ENCODE assay signal across 8 cellular contexts in the genomic region with DNA sequence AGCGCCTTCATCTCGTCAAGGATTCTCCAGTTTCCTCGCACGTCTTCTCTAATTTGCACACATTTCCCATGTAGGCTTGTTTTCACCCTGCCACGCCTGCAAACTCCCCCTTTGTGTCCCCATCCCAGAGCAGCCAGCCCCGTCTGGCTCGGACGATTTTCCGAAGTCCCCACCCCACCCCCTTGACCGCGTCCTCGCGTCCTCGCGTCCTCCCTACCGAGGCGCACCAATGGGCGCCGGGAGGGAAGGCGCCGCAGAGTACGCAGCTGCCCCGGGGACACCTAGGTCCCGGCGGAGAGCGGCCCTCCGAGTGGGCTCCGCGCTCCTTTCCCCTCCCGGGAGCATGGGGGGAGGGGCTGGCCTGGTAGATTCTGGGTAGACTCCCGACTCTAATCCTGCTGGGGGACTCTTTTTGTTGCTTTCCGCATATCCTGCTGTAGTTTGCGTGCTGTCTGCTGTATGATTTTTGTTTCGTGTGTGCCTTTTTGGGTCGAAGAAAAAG. TPM values are rescaled to one million over a fixed set of nuclear protein-coding genes. Genes with fewer than 3 reads are reported as not detected.
A peak's percentile ranks its signal among the peaks of the same experiment; 100 is the strongest.
DNase-seq lines count a peak whose midpoint lies in the region; ATAC-seq and TF ChIP-seq lines count a peak whose summit lies in the region.

No MANE protein-coding gene starts in this region.

- ATAC-seq in GM18511 (IDR thresholded peaks at IDR 0.05; ENCODE audit: unreplicated experiment): no peak

- H3K4me1 ChIP-seq in HUES64 (ENCODE audit: insufficient read depth, low read length) (peaks cover 42% of the 10 kb centered on the region), left ventricle myocardium inferior (peaks cover 58% of the 10 kb centered on the region)

- H3K36me3 Mint-ChIP-seq in activated naive CD4-positive, alpha-beta T cell treated with anti-CD3 and anti-CD28 coated beads, Interleukin-2, amount 50 U/mL, for 24 hours: no peaks in the 10 kb centered on the region

- peak overlapping the region; percentile 84 for H3K4me3 Mint-ChIP-seq in activated naive CD4-positive, alpha-beta T cell treated with anti-CD3 and anti-CD28 coated beads, Interleukin-2, amount 50 U/mL, for 24 hours

- H3K9ac ChIP-seq in HUES64 (ENCODE audit: low read depth, low read length): peak overlapping the region; percentile 86

- intact Hi-C loops in left ventricle myocardium inferior (cut with micrococcal nuclease): loop anchor here (10.0 kb wide), 1 partner anchor 74 kb away; no protein-coding TSS in a partner anchor
- intact Hi-C loops in posterior vena cava (cut with DNase I): loop anchor here in 1 of 2 donors (5.0 kb wide), 1 partner anchor 201 kb away; no protein-coding TSS in a partner anchor

- no peaks in the 10 kb centered on the region for H3K36me3 ChIP-seq in HUES64 (ENCODE audit: insufficient read depth, low read length)
- no peaks in the 10 kb centered on the region for H3K36me3 ChIP-seq in left ventricle myocardium inferior

- no peaks in the 10 kb centered on the region for H3K9me3 Mint-ChIP-seq in activated naive CD4-positive, alpha-beta T cell treated with anti-CD3 and anti-CD28 coated beads, Interleukin-2, amount 50 U/mL, for 24 hours

- peak overlapping the region; percentile 21 for H3K27ac Mint-ChIP-seq in activated naive CD4-positive, alpha-beta T cell treated with anti-CD3 and anti-CD28 coated beads, Interleukin-2, amount 50 U/mL, for 24 hours

- H3K4me3 ChIP-seq in AG10803 (ENCODE audit: low read length) (peak overlapping the region; percentile 65), HUES64 (ENCODE audit: low read length) (peak overlapping the region; percentile 86), left ventricle myocardium inferior (peak overlapping the region; percentile 81)

- DNase-seq in AG10803 (ENCODE audit: low read depth) (peak; percentile 13), left ventricle myocardium inferior (peak; percentile 25), posterior vena cava (ENCODE audit: low spot score) (peak; percentile 83), H4 (ENCODE audit: low spot score) (no peak), MV-4-11 (lab: John Stamatoyannopoulos, UW) (no peak)

- H3K27me3 ChIP-seq in HUES64 (ENCODE audit: insufficient read depth, low read length): peaks cover 29% of the 10 kb centered on the region
- peaks cover 8% of the 10 kb centered on the region for H3K27me3 ChIP-seq in left ventricle myocardium inferior (ENCODE audit: low read depth)

- peaks cover 31% of the 10 kb centered on the region for H3K27me3 Mint-ChIP-seq in activated naive CD4-positive, alpha-beta T cell treated with anti-CD3 and anti-CD28 coated beads, Interleukin-2, amount 50 U/mL, for 24 hours

- under 1% methylated on average over 35 of the region's 35 CpGs for WGBS in HUES64

- peaks cover 25% of the 10 kb centered on the region for H3K4me1 Mint-ChIP-seq in activated naive CD4-positive, alpha-beta T cell treated with anti-CD3 and anti-CD28 coated beads, Interleukin-2, amount 50 U/mL, for 24 hours

- H3K27ac ChIP-seq in HUES64 (ENCODE audit: low read depth, low read length): peak overlapping the region; percentile 96; the same call in 1 of the 2 replicates
- H3K27ac ChIP-seq in left ventricle myocardium inferior (replicated peaks): peak overlapping the region; percentile 87

- H3K9me3 ChIP-seq in HUES64 (ENCODE audit: insufficient read depth, low read depth, low read length) (no peaks in the 10 kb centered on the region), left ventricle myocardium inferior (replicated peaks) (no peaks in the 10 kb centered on the region)

- TF ChIP-seq CTCF in AG10803 (conservative IDR thresholded peaks at IDR 0.05; ENCODE audit: low read length): no peak
- TF ChIP-seq CTCF in left ventricle myocardium inferior (IDR thresholded peaks at IDR 0.05; ENCODE audit: borderline replicate concordance): no peak

RNA-seq across cellular contexts. Expression of a gene that starts 1.3 kb away (rescaled TPM):
- 49.3 TPM for polyA plus RNA-seq in HUES64 (2013, experiment 1 of 2)
- 43.1 TPM for polyA plus RNA-seq in HUES64 (2013, experiment 2 of 2)
- total RNA-seq in left ventricle myocardium inferior (2.7 TPM), posterior vena cava (10 to 100 TPM in 1 of 2 donors, 1 to 10 TPM in 1; 6.9 to 12.3 TPM)
- 6.9 and 9.1 TPM in 2 replicates for total RNA-seq in H4 (2014; rRNA removed; shearing (Covaris generic))

Comparison
In these comparisons a context has a peak if more than half of its experiments do, and no peak if none do; other contexts are left out.
1. DNase-seq: peak in AG10803 (single experiment), left ventricle myocardium inferior (single experiment) and posterior vena cava (single experiment); none in H4 (single experiment) and MV-4-11 (single experiment).
2. Peak in every context shown above with its lines, with median percentiles within 50 percentile points of each other: H3K4me3 ChIP-seq.